18 cellular contexts compared by ENCODE assay signal in genomic region chr3:186038360-186038759, GRCh38.
"Had no signal": no experiment of that assay in that cellular context is flagged by ENCODE, and none has a peak within 500 bp of the region (broad histone marks: within the 10 kb centered on the region; RNA-seq: fewer than 3 reads in every experiment).

No MANE protein-coding gene starts in this region.

- H3K4me3 Mint-ChIP-seq: activated CD4-positive, alpha-beta memory T cell treated with anti-CD3 and anti-CD28 coated beads for 36 hours; activated CD4-positive, alpha-beta T cell treated with anti-CD3 and anti-CD28 coated beads, Interleukin-2, amount 10 ng/mL, durations not matched to agents 7 days and 5 days; activated naive CD4-positive, alpha-beta T cell treated with anti-CD3 and anti-CD28 coated beads, Interleukin-2, amount 10 ng/mL, durations not matched to agents 7 days and 5 days; activated naive CD8-positive, alpha-beta T cell treated with anti-CD3 and anti-CD28 coated beads for 36 hours; activated T-cell treated with anti-CD3 and anti-CD28 coated beads, Interleukin-2, amount 50 U/mL, for 4 hours; T-helper 1 cell treated with Interleukin-12 subunit alpha and Interleukin-12 subunit beta and Interleukin-4 antibody, amounts not matched to agents 30 μg/mL and 1 μg/mL, for 36 hours had no signal

- H3K4me1 Mint-ChIP-seq: activated CD4-positive, alpha-beta T cell treated with anti-CD3 and anti-CD28 coated beads, Interleukin-2, amount 10 ng/mL, durations not matched to agents 7 days and 5 days; activated naive CD4-positive, alpha-beta T cell treated with anti-CD3 and anti-CD28 coated beads, Interleukin-2, amount 10 ng/mL, durations not matched to agents 7 days and 5 days; activated naive CD8-positive, alpha-beta T cell treated with anti-CD3 and anti-CD28 coated beads for 36 hours had no signal

- DNase-seq: activated CD4-positive, alpha-beta memory T cell treated with anti-CD3 and anti-CD28 coated beads for 36 hours; activated CD4-positive, alpha-beta T cell treated with anti-CD3 and anti-CD28 coated beads, Interleukin-2, amount 10 ng/mL, durations not matched to agents 7 days and 5 days; activated CD4-positive, CD25-positive, alpha-beta regulatory T cell; activated CD8-positive, alpha-beta memory T cell treated with anti-CD3 and anti-CD28 coated beads for 24 hours; activated gamma-delta T cell; activated naive CD4-positive, alpha-beta T cell treated with anti-CD3 and anti-CD28 coated beads, Interleukin-2, amount 10 ng/mL, durations not matched to agents 7 days and 5 days; activated naive CD8-positive, alpha-beta T cell treated with anti-CD3 and anti-CD28 coated beads for 36 hours; activated T-cell treated with anti-CD3 and anti-CD28 coated beads, Interleukin-2, amount 50 U/mL, for 4 hours; brain microvascular endothelial cell; KBM-7; NCI-H1105 treated with DMSO at 0.1 percent for 48 hours; NCI-H1436 treated with DMSO at 0.1 percent for 48 hours; NCI-H187; NCI-H2081; NCI-H446; NCI-H524 had no signal

- H3K36me3 Mint-ChIP-seq: activated naive CD4-positive, alpha-beta T cell treated with anti-CD3 and anti-CD28 coated beads, Interleukin-2, amount 10 ng/mL, durations not matched to agents 7 days and 5 days; activated naive CD8-positive, alpha-beta T cell treated with anti-CD3 and anti-CD28 coated beads for 36 hours had no signal

- ATAC-seq: activated T-cell treated with anti-CD3 and anti-CD28 coated beads, Interleukin-2, amount 50 U/mL, for 4 hours had no signal

- H3K36me3 ChIP-seq: brain microvascular endothelial cell, cardiac muscle cell had no signal

- H3K27me3 ChIP-seq: brain microvascular endothelial cell, cardiac muscle cell had no signal

- H3K9me3 Mint-ChIP-seq: activated naive CD4-positive, alpha-beta T cell treated with anti-CD3 and anti-CD28 coated beads, Interleukin-2, amount 10 ng/mL, durations not matched to agents 7 days and 5 days had no signal

- H3K27ac Mint-ChIP-seq: activated CD4-positive, alpha-beta memory T cell treated with anti-CD3 and anti-CD28 coated beads for 36 hours; activated CD4-positive, alpha-beta T cell treated with anti-CD3 and anti-CD28 coated beads, Interleukin-2, amount 10 ng/mL, durations not matched to agents 7 days and 5 days; activated naive CD4-positive, alpha-beta T cell treated with anti-CD3 and anti-CD28 coated beads, Interleukin-2, amount 10 ng/mL, durations not matched to agents 7 days and 5 days; activated naive CD8-positive, alpha-beta T cell treated with anti-CD3 and anti-CD28 coated beads for 36 hours; T-helper 1 cell treated with Interleukin-12 subunit alpha and Interleukin-12 subunit beta and Interleukin-4 antibody, amounts not matched to agents 30 μg/mL and 1 μg/mL, for 36 hours had no signal

- H3K27ac ChIP-seq: brain microvascular endothelial cell, cardiac muscle cell had no signal

- H3K4me3 ChIP-seq: cardiac muscle cell had no signal
